ENCODE assay signal across 17 cellular contexts in genomic region chr15:54502416-54503075, GRCh38.
"Had no signal": no experiment of that assay in that cellular context is flagged by ENCODE, and none has a peak within 500 bp of the region (broad histone marks: within the 10 kb centered on the region; RNA-seq: fewer than 3 reads in every experiment).

No MANE protein-coding gene starts in this region.

- H3K4me1 Mint-ChIP-seq: memory B cell; naive thymus-derived CD4-positive, alpha-beta T cell; stimulated activated memory B cell treated with anti-CD40 and anti-IgM and Interleukin-4, amounts not matched to agents 10 μg/mL and 1 μg/mL and 100 μg/mL, for 72 hours; stimulated activated naive CD8-positive, alpha-beta T cell treated with anti-CD3 and anti-CD28 coated beads, Interleukin-15, amount 100 ng/mL, for 72 hours had no signal

- H3K4me3 Mint-ChIP-seq: memory B cell; naive thymus-derived CD4-positive, alpha-beta T cell; natural killer cell treated with Interleukin-12 subunit alpha and Interleukin-12 subunit beta and Interleukin-15 and Interleukin-18, amount 100 ng/mL, for 72 hours; stimulated activated memory B cell treated with anti-CD40 and anti-IgM and Interleukin-4, amounts not matched to agents 10 μg/mL and 1 μg/mL and 100 μg/mL, for 72 hours; stimulated activated naive CD8-positive, alpha-beta T cell treated with anti-CD3 and anti-CD28 coated beads, Interleukin-15, amount 100 ng/mL, for 72 hours had no signal

- H3K36me3 Mint-ChIP-seq: memory B cell; naive thymus-derived CD4-positive, alpha-beta T cell; natural killer cell treated with Interleukin-12 subunit alpha and Interleukin-12 subunit beta and Interleukin-15 and Interleukin-18, amount 100 ng/mL, for 72 hours; stimulated activated memory B cell treated with anti-CD40 and anti-IgM and Interleukin-4, amounts not matched to agents 10 μg/mL and 1 μg/mL and 100 μg/mL, for 72 hours had no signal

- H3K9me3 Mint-ChIP-seq: stimulated activated naive CD8-positive, alpha-beta T cell treated with anti-CD3 and anti-CD28 coated beads, Interleukin-15, amount 100 ng/mL, for 72 hours had no signal

- ATAC-seq: mucosa of descending colon; naive thymus-derived CD4-positive, alpha-beta T cell; natural killer cell treated with Interleukin-12 subunit alpha and Interleukin-12 subunit beta and Interleukin-15 and Interleukin-18, amount 100 ng/mL, for 72 hours; right lobe of liver; stimulated activated memory B cell treated with anti-CD40 and anti-IgM and Interleukin-4, amounts not matched to agents 10 μg/mL and 1 μg/mL and 100 μg/mL, for 72 hours; stimulated activated naive CD8-positive, alpha-beta T cell treated with anti-CD3 and anti-CD28 coated beads, Interleukin-15, amount 100 ng/mL, for 72 hours; upper lobe of right lung had no signal

- DNase-seq: hippocampal formation; left ventricle myocardium inferior; midbrain; mucosa of descending colon; naive thymus-derived CD4-positive, alpha-beta T cell; ovary; right lobe of liver; stimulated activated CD4-positive, alpha-beta T cell treated with anti-CD3 and anti-CD28 coated beads, Interleukin-1b, Interleukin-23, amount 100 ng/mL, for 48 hours; stimulated activated CD4-positive, alpha-beta T cell treated with anti-CD3 and anti-CD28 coated beads, Interleukin-2, amount 100 ng/mL, for 48 hours; stimulated activated CD4-positive, alpha-beta T cell treated with anti-CD3 and anti-CD28 coated beads, Interleukin-4, amount 100 ng/mL, for 4 hours; stimulated activated CD8-positive, alpha-beta memory T cell treated with anti-CD3 and anti-CD28 coated beads, Interleukin-4, amount 100 ng/mL, for 48 hours; stimulated activated naive CD4-positive, alpha-beta T cell treated with Interleukin-2 at 50 U/mL for 16 hours; stimulated activated naive CD8-positive, alpha-beta T cell treated with anti-CD3 and anti-CD28 coated beads, Interleukin-15, amount 100 ng/mL, for 72 hours; upper lobe of right lung had no signal

- H3K27me3 Mint-ChIP-seq: memory B cell; stimulated activated memory B cell treated with anti-CD40 and anti-IgM and Interleukin-4, amounts not matched to agents 10 μg/mL and 1 μg/mL and 100 μg/mL, for 72 hours; stimulated activated naive CD8-positive, alpha-beta T cell treated with anti-CD3 and anti-CD28 coated beads, Interleukin-15, amount 100 ng/mL, for 72 hours had no signal

- H3K27ac Mint-ChIP-seq: memory B cell; naive thymus-derived CD4-positive, alpha-beta T cell; natural killer cell treated with Interleukin-12 subunit alpha and Interleukin-12 subunit beta and Interleukin-15 and Interleukin-18, amount 100 ng/mL, for 72 hours; stimulated activated memory B cell treated with anti-CD40 and anti-IgM and Interleukin-4, amounts not matched to agents 10 μg/mL and 1 μg/mL and 100 μg/mL, for 72 hours; stimulated activated naive CD8-positive, alpha-beta T cell treated with anti-CD3 and anti-CD28 coated beads, Interleukin-15, amount 100 ng/mL, for 72 hours had no signal
